1 cellular context compared by ENCODE assay signal in the genomic region with DNA sequence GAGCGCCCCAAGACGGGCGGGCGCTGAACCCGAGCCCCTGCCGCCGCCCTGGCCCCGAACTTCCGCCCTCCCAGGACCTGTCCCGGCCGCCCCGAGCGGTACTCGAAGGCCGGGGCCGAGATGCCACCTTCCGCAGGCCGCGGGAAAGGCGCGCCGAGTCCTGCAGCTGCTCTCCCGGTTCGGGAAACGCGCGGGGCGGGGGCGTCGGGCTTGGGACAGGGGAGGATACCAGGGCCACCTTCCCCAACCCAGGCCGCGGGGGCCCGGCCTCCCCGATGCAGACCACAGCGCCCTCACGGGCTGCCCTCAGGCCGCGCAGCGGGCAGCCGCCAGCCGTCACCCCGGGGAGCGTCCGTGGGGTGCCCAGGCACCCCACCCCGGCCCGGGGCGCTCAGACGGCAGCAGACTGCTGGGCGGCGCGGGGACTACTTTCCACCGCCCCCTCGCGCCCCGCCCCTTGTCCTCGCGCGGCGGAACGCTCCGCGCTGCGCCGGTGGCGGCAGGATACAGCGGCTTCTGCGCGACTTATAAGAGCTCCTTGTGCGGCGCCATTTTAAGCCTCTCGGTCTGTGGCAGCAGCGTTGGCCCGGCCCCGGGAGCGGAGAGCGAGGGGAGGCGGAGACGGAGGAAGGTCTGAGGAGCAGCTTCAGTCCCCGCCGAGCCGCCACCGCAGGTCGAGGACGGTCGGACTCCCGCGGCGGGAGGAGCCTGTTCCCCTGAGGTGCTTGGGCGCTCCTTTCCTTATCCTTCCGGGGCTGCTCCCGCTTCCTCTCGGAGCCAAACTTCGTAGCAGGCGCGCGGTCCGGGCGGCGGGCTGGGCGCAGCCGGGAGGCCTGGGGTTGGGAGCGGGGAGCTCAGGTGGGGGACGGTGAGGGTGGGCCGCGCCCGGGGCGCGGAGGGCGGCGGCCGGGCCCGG.
TF ChIP-seq lines count a peak whose summit lies in the region.

A gene (plus strand): TSS at position 556 of the 916 bp plus-strand sequence. CDS start 24,564 bp downstream, outside the sequence.

TF ChIP-seq in K562, 482 proteins besides CTCF, POLR2A, EP300 and RAD21 (continued from another document):
- TF ChIP-seq, protein P1, sequence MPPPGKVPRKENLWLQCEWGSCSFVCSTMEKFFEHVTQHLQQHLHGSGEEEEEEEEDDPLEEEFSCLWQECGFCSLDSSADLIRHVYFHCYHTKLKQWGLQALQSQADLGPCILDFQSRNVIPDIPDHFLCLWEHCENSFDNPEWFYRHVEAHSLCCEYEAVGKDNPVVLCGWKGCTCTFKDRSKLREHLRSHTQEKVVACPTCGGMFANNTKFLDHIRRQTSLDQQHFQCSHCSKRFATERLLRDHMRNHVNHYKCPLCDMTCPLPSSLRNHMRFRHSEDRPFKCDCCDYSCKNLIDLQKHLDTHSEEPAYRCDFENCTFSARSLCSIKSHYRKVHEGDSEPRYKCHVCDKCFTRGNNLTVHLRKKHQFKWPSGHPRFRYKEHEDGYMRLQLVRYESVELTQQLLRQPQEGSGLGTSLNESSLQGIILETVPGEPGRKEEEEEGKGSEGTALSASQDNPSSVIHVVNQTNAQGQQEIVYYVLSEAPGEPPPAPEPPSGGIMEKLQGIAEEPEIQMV (tag; conservative IDR thresholded peaks at IDR 0.05; ENCODE audit: low read depth) = no peak
- TF ChIP-seq, protein P2, sequence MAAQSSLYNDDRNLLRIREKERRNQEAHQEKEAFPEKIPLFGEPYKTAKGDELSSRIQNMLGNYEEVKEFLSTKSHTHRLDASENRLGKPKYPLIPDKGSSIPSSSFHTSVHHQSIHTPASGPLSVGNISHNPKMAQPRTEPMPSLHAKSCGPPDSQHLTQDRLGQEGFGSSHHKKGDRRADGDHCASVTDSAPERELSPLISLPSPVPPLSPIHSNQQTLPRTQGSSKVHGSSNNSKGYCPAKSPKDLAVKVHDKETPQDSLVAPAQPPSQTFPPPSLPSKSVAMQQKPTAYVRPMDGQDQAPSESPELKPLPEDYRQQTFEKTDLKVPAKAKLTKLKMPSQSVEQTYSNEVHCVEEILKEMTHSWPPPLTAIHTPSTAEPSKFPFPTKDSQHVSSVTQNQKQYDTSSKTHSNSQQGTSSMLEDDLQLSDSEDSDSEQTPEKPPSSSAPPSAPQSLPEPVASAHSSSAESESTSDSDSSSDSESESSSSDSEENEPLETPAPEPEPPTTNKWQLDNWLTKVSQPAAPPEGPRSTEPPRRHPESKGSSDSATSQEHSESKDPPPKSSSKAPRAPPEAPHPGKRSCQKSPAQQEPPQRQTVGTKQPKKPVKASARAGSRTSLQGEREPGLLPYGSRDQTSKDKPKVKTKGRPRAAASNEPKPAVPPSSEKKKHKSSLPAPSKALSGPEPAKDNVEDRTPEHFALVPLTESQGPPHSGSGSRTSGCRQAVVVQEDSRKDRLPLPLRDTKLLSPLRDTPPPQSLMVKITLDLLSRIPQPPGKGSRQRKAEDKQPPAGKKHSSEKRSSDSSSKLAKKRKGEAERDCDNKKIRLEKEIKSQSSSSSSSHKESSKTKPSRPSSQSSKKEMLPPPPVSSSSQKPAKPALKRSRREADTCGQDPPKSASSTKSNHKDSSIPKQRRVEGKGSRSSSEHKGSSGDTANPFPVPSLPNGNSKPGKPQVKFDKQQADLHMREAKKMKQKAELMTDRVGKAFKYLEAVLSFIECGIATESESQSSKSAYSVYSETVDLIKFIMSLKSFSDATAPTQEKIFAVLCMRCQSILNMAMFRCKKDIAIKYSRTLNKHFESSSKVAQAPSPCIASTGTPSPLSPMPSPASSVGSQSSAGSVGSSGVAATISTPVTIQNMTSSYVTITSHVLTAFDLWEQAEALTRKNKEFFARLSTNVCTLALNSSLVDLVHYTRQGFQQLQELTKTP (IDR thresholded peaks at IDR 0.05; ENCODE audit: low read depth in 1 of 2, partially characterized antibody in 2 of 2) = no peak
- TF ChIP-seq KLF1 (tag; IDR thresholded peaks at IDR 0.05) (peak; percentile 78; the same call in 1 of the 2 replicates), BCL6 (CRISPR knock-in tag; IDR thresholded peaks at IDR 0.05) (no peak), ZNF717 (CRISPR knock-in tag; IDR thresholded peaks at IDR 0.05) (no peak), FOXK1 (CRISPR knock-in tag; IDR thresholded peaks at IDR 0.05; ENCODE audit: borderline replicate concordance) (no peak), ZFX (CRISPR knock-in tag; IDR thresholded peaks at IDR 0.05) (peak; percentile 87), ATF7 (IDR thresholded peaks at IDR 0.05) (peak; percentile 82; the same call in 1 of the 2 replicates), HMGN3 (IDR thresholded peaks at IDR 0.05; ENCODE audit: borderline replicate concordance, extremely low read depth, insufficient read length, low read depth, low read length) (peak; percentile 97), ZBED1 (IDR thresholded peaks at IDR 0.05) (0 out of 2 replicates have a peak, but pooled peaks have one; percentile 66), ADNP (tag; IDR thresholded peaks at IDR 0.05) (no peak), SETDB1 (IDR thresholded peaks at IDR 0.05; ENCODE audit: low read length) (no peak), SMAD3 (CRISPR knock-in tag; conservative IDR thresholded peaks at IDR 0.05) (0 out of 2 replicates have a peak, but pooled peaks have one; percentile 39), KLF16 (IDR thresholded peaks at IDR 0.05) (no peak), YY1 (IDR thresholded peaks at IDR 0.05; ENCODE audit: borderline replicate concordance in 1 of 3, control insufficient read depth in 1 of 3, extremely low read depth in 1 of 3, insufficient read depth in 3 of 3, insufficient read length in 1 of 3, insufficient replicate concordance in 2 of 3, low read depth in 1 of 3, low read length in 2 of 3) (peak; percentile 90 to 99 (median 98)), ZNF146 (CRISPR knock-in tag; IDR thresholded peaks at IDR 0.05; ENCODE audit: unreplicated experiment) (no peak), BHLHE40 (IDR thresholded peaks at IDR 0.05; ENCODE audit: low read length) (peak; percentile 5; the same call in 1 of the 2 replicates), E2F3 (CRISPR knock-in tag; IDR thresholded peaks at IDR 0.05) (no peak; the same call in 1 of the 2 replicates), STAG1 (CRISPR knock-in tag; IDR thresholded peaks at IDR 0.05; ENCODE audit: borderline replicate concordance) (no peak; the same call in 1 of the 2 replicates), NCOA1 (IDR thresholded peaks at IDR 0.05; ENCODE audit: low read depth) (no peak; the same call in 1 of the 2 replicates)
- TF ChIP-seq, protein P3, sequence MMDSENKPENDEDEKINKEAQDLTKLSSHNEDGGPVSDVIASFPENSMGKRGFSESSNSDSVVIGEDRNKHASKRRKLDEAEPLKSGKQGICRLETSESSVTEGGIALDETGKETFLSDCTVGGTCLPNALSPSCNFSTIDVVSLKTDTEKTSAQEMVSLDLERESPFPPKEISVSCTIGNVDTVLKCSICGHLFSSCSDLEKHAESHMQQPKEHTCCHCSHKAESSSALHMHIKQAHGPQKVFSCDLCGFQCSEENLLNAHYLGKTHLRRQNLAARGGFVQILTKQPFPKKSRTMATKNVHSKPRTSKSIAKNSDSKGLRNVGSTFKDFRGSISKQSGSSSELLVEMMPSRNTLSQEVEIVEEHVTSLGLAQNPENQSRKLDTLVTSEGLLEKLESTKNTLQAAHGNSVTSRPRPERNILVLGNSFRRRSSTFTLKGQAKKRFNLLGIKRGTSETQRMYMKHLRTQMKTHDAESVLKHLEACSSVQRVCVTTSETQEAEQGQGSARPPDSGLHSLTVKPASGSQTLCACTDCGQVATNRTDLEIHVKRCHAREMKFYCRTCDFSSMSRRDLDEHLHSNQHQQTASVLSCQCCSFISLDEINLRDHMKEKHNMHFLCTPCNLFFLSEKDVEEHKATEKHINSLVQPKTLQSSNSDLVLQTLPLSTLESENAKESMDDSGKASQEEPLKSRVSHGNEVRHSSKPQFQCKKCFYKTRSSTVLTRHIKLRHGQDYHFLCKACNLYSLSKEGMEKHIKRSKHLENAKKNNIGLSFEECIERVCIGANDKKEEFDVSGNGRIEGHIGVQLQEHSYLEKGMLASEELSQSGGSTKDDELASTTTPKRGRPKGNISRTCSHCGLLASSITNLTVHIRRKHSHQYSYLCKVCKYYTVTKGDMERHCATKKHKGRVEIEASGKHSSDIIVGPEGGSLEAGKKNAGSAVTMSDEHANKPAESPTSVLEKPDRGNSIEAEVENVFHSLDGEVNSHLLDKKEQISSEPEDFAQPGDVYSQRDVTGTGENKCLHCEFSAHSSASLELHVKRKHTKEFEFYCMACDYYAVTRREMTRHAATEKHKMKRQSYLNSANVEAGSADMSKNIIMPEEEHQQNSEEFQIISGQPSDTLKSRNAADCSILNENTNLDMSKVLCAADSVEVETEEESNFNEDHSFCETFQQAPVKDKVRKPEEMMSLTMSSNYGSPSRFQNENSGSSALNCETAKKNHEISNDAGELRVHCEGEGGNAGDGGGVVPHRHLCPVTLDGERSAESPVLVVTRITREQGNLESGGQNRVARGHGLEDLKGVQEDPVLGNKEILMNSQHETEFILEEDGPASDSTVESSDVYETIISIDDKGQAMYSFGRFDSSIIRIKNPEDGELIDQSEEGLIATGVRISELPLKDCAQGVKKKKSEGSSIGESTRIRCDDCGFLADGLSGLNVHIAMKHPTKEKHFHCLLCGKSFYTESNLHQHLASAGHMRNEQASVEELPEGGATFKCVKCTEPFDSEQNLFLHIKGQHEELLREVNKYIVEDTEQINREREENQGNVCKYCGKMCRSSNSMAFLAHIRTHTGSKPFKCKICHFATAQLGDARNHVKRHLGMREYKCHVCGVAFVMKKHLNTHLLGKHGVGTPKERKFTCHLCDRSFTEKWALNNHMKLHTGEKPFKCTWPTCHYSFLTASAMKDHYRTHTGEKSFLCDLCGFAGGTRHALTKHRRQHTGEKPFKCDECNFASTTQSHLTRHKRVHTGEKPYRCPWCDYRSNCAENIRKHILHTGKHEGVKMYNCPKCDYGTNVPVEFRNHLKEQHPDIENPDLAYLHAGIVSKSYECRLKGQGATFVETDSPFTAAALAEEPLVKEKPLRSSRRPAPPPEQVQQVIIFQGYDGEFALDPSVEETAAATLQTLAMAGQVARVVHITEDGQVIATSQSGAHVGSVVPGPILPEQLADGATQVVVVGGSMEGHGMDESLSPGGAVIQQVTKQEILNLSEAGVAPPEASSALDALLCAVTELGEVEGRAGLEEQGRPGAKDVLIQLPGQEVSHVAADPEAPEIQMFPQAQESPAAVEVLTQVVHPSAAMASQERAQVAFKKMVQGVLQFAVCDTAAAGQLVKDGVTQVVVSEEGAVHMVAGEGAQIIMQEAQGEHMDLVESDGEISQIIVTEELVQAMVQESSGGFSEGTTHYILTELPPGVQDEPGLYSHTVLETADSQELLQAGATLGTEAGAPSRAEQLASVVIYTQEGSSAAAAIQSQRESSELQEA (IDR thresholded peaks at IDR 0.05; ENCODE audit: low read depth) = no peak
TF ChIP-seq in K562: peak in this region for 215.
